In genomic region chr20:3229798-3230197, GRCh38 we compare ENCODE assay signal across 1 cellular context.
TF ChIP-seq lines count a peak whose summit lies in the region.

No MANE protein-coding gene starts in this region.

TF ChIP-seq in HepG2, 621 proteins besides CTCF, POLR2A, EP300 and RAD21:
- TF ChIP-seq ARID4A (CRISPR knock-in tag; IDR thresholded peaks at IDR 0.05; ENCODE audit: borderline replicate concordance) (no peak), AGO1 (IDR thresholded peaks at IDR 0.05; ENCODE audit: low read depth, low read length, poor library complexity, severe bottlenecking) (peak; percentile 2), HNRNPL (IDR thresholded peaks at IDR 0.05; ENCODE audit: low read depth, low read length) (0 out of 2 replicates have a peak, but pooled peaks have one; percentile 39), HOMEZ (CRISPR knock-in tag; IDR thresholded peaks at IDR 0.05; ENCODE audit: low read depth) (no peak)
TF ChIP-seq in HepG2: peak in this region for 2.
